In genomic region chr15:62163847-62164499, GRCh38 we compare ENCODE assay signal across 9 cellular contexts. TPM values are rescaled to one million over a fixed set of nuclear protein-coding genes. Genes with fewer than 3 reads are reported as not detected.
DNase-seq lines count a peak whose midpoint lies in the region; ATAC-seq, FAIRE-seq and TF ChIP-seq lines count a peak whose summit lies in the region.
"Had no signal": no experiment of that assay in that cellular context is flagged by ENCODE, and none has a peak within 500 bp of the region (broad histone marks: within the 10 kb centered on the region; RNA-seq: fewer than 3 reads in every experiment).

No MANE protein-coding gene starts in this region.

- H3K4me3 Mint-ChIP-seq in T-cell = peak overlapping the region in 1 of 3 donors; percentile 59

- H3K36me3 Mint-ChIP-seq in T-cell = no peaks in the 10 kb centered on the region
- H3K36me3 Mint-ChIP-seq: naive thymus-derived CD4-positive, alpha-beta T cell had no signal

- TF ChIP-seq CTCF in GM06990 (IDR thresholded peaks at IDR 0.05; ENCODE audit: insufficient read depth, low read length, poor library complexity, severe bottlenecking) (no peak), right atrium auricular region (IDR thresholded peaks at IDR 0.05) (peak in 1 of 2 donors; percentile 13), psoas muscle (IDR thresholded peaks at IDR 0.05) (no peak)

- 2 to 3% (median 2%) methylated on average over 48 to 86 of the region's 86 CpGs for WGBS in psoas muscle, 3 donors

- H3K36me3 ChIP-seq in GM06990 (ENCODE audit: control insufficient read depth, insufficient read depth, low read length) (no peaks in the 10 kb centered on the region), right atrium auricular region (no peaks in the 10 kb centered on the region), psoas muscle (ENCODE audit: insufficient read depth in 1 of 2, low read depth in 1 of 2) (no peaks in the 10 kb centered on the region)

- no peak overlapping the region for H3K27ac Mint-ChIP-seq in T-cell
- H3K27ac Mint-ChIP-seq: naive thymus-derived CD4-positive, alpha-beta T cell had no signal

- ATAC-seq in T-cell (replicated peaks in 1 of 4) (peak in 3 of 4 experiments; percentile 19 to 26 (median 20)), psoas muscle (peak; percentile 27 to 46 (median 36)), GM19328 (IDR thresholded peaks at IDR 0.05; ENCODE audit: unreplicated experiment) (no peak)

- FAIRE-seq in urothelium cell line (lab: Jason Lieb, UNC) (no peak), HTR-8/SVneo (lab: Jason Lieb, UNC) (no peak)

- peaks cover 16 to 17% (median 17%) of the 10 kb centered on the region in 3 donors for H3K4me1 Mint-ChIP-seq in T-cell

- H3K27me3 Mint-ChIP-seq in T-cell = peaks cover 68 to 75% of the 10 kb centered on the region in 2 donors

- H3K9me3 Mint-ChIP-seq in T-cell = peaks cover 0 to 3% (median 0%) of the 10 kb centered on the region in 3 donors

- H3K27ac ChIP-seq in right atrium auricular region (peak overlapping the region; percentile 67 to 72), psoas muscle (peak overlapping the region; percentile 44)

- DNase-seq in GM06990 (ENCODE audit: extremely low read depth, insufficient read length) (peak; percentile 0), T-cell (no peak), right atrium auricular region (ENCODE audit: low spot score) (no peak), psoas muscle (no peak), urothelium cell line (ENCODE audit: low spot score) (no peak), NCI-H1930 (lab: John Stamatoyannopoulos, UW) (no peak), HTR-8/SVneo (ENCODE audit: insufficient read length, low spot score) (no peak)

- H3K27me3 ChIP-seq in GM06990 (replicated peaks; ENCODE audit: control insufficient read depth, insufficient read depth, low read length) = no peaks in the 10 kb centered on the region; the same call in none of the 2 replicates
- H3K27me3 ChIP-seq in right atrium auricular region = peaks cover 7 to 10% of the 10 kb centered on the region in 2 donors
- H3K27me3 ChIP-seq in psoas muscle (ENCODE audit: insufficient read depth in 3 of 3, low read length in 2 of 3) = peaks cover 0 to 52% (median 9%) of the 10 kb centered on the region in 3 donors

- H3K4me3 ChIP-seq in GM06990 (replicated peaks; ENCODE audit: low read depth, low read length) (no peak overlapping the region), right atrium auricular region (peak overlapping the region; percentile 34 to 56), psoas muscle (peak overlapping the region; percentile 66)

- H3K4me1 ChIP-seq in right atrium auricular region = peaks cover 0 to 9% of the 10 kb centered on the region in 2 donors
- no peaks in the 10 kb centered on the region for H3K4me1 ChIP-seq in psoas muscle

- H3K9me3 ChIP-seq in right atrium auricular region (no peaks in the 10 kb centered on the region), psoas muscle (no peaks in the 10 kb centered on the region)

- POLR2A ChIA-PET in T-cell (lab: Charles Lee) = no interaction called here

- CTCF ChIA-PET in T-cell (lab: Charles Lee) = no interaction called here

- intact Hi-C loops in psoas muscle (cut with DNase I) = loop anchor here in 1 of 2 donors (5.0 kb wide), 1 partner anchor 37 kb away; no protein-coding TSS in a partner anchor

RNA-seq across cellular contexts. Expression of gene C2CD4B, which starts 1.1 kb away (rescaled TPM):
- not detected for total RNA-seq in T-cell
- 1 to 10 TPM; 3.9 to 5.9 TPM for total RNA-seq in right atrium auricular region
- total RNA-seq in psoas muscle = 1 to 10 TPM in 3 of 4 donors, under 1 TPM in 1; 0.60 to 3.2 (median 1.4) TPM
- 1 to 10 TPM in 1 of 3 donors, under 1 TPM in 2; 0.17 to 8.6 (median 0.25) TPM for polyA plus RNA-seq in psoas muscle
- polyA plus RNA-seq: naive thymus-derived CD4-positive, alpha-beta T cell had no signal
